In genomic region chr3:134751831-134752230, GRCh38 we compare ENCODE assay signal across 19 cellular contexts. TPM values are rescaled to one million over a fixed set of nuclear protein-coding genes. Genes with fewer than 3 reads are reported as not detected.
"Had no signal": no experiment of that assay in that cellular context is flagged by ENCODE, and none has a peak within 500 bp of the region (broad histone marks: within the 10 kb centered on the region; RNA-seq: fewer than 3 reads in every experiment).

No MANE protein-coding gene starts in this region.

- H3K9me3 ChIP-seq: left lung, upper lobe of left lung had no signal

- H3K4me3 ChIP-seq: left lung, upper lobe of left lung had no signal

- H3K27me3 ChIP-seq: upper lobe of left lung had no signal

- H3K27ac ChIP-seq: left lung, upper lobe of left lung had no signal

- H3K4me1 ChIP-seq: left lung, upper lobe of left lung had no signal

- DNase-seq: activated B cell treated with CpG ODN at 0.5 μM for 24 hours; activated CD4-positive, alpha-beta T cell treated with anti-CD3 and anti-CD28 coated beads for 36 hours; activated CD4-positive, alpha-beta T cell treated with anti-CD3 and anti-CD28 coated beads, Interleukin-2, amount 50 U/mL, for 4 hours; activated naive CD4-positive, alpha-beta T cell treated with Interleukin-2 at 50 U/mL for 16 hours; activated naive CD8-positive, alpha-beta T cell treated with anti-CD3 and anti-CD28 coated beads, Interleukin-2, amount 10 ng/mL, durations not matched to agents 7 days and 5 days; activated T-cell treated with anti-CD3 and anti-CD28 coated beads, Interleukin-2, amount 50 U/mL, for 48 hours; amniotic stem cell; cerebellar nuclear complex; cortex of kidney; endodermal cell; foreskin melanocyte; left lung; retina; stimulated activated CD4-positive, alpha-beta T cell treated with anti-CD3 and anti-CD28 coated beads, Interleukin-4, amount 100 ng/mL, for 24 hours; stimulated activated naive CD4-positive, alpha-beta T cell treated with Interleukin-2 at 50 U/mL for 16 hours; T-helper 9 cell; upper lobe of left lung had no signal

- ATAC-seq: activated CD4-positive, alpha-beta T cell treated with anti-CD3 and anti-CD28 coated beads for 36 hours; left lung; natural killer cell treated with Interleukin-12 subunit alpha and Interleukin-12 subunit beta and Interleukin-15 and Interleukin-18, amount 100 ng/mL, for 72 hours had no signal

- H3K36me3 ChIP-seq: left lung, upper lobe of left lung had no signal

RNA-seq across cellular contexts. Expression of gene EPHB1, which starts 43.2 kb away (rescaled TPM):
- total RNA-seq: activated CD8-positive, alpha-beta memory T cell treated with anti-CD3 and anti-CD28 coated beads for 36 hours had no signal
